1 cellular context compared by ENCODE assay signal in the genomic region with DNA sequence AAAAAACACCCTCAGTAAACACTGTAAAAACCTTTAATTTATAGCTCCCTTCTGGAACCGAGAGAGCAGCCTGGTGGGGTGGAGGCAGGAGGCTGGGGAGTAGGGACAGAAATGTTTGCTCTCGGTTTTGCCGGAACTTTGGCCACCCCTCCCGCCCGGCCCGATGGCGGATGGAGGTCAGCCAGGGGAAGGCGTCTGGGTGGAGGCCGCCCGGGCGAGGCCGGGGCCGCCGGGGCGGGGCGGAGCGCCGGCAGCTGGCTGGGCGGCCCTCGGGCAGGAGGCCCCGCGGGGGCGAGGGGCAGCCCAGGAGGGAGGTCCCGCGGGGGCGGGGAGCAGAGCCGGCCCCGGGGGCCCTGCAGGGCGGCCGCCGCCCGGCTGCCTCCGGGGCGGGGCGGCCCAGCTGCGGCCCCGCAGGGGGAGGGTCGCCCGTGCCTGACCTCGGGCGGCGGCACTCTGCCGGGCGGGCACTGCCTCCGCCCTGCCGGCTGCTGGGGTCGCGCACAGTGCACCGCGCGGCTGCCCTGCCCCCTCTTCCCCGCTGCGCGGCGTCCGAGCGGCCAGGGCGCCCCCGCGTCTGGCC.
A peak's percentile ranks its signal among the peaks of the same experiment; 100 is the strongest.
TF ChIP-seq lines count a peak whose summit lies in the region.

No MANE protein-coding gene starts in this region.

TF ChIP-seq in GM12878, 131 proteins besides CTCF, POLR2A, EP300 and RAD21 (continued from another document and continues in another):
- TF ChIP-seq, protein P1, sequence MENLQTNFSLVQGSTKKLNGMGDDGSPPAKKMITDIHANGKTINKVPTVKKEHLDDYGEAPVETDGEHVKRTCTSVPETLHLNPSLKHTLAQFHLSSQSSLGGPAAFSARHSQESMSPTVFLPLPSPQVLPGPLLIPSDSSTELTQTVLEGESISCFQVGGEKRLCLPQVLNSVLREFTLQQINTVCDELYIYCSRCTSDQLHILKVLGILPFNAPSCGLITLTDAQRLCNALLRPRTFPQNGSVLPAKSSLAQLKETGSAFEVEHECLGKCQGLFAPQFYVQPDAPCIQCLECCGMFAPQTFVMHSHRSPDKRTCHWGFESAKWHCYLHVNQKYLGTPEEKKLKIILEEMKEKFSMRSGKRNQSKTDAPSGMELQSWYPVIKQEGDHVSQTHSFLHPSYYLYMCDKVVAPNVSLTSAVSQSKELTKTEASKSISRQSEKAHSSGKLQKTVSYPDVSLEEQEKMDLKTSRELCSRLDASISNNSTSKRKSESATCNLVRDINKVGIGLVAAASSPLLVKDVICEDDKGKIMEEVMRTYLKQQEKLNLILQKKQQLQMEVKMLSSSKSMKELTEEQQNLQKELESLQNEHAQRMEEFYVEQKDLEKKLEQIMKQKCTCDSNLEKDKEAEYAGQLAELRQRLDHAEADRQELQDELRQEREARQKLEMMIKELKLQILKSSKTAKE (IDR thresholded peaks at IDR 0.05; ENCODE audit: low read depth, poor library complexity, severe bottlenecking) = no peak
- no peak for TF ChIP-seq POLR2AphosphoS2 (IDR thresholded peaks at IDR 0.05; ENCODE audit: low read depth, low read length)
- no peak for TF ChIP-seq TCF7 (IDR thresholded peaks at IDR 0.05; ENCODE audit: borderline replicate concordance)
- no peak for TF ChIP-seq NRF1 (conservative IDR thresholded peaks at IDR 0.05; ENCODE audit: low read depth, low read length)
- TF ChIP-seq BRCA1 (IDR thresholded peaks at IDR 0.05; ENCODE audit: low read depth, low read length) = no peak
- TF ChIP-seq ZNF622 (IDR thresholded peaks at IDR 0.05) = no peak
- TF ChIP-seq TARDBP (IDR thresholded peaks at IDR 0.05; ENCODE audit: borderline replicate concordance) = no peak; the same call in 1 of the 2 replicates
- no peak for TF ChIP-seq ZNF384 (IDR thresholded peaks at IDR 0.05; ENCODE audit: borderline replicate concordance, low read depth, low read length)
- TF ChIP-seq MTA3 (IDR thresholded peaks at IDR 0.05; ENCODE audit: borderline replicate concordance, low read length) = no peak; the same call in 1 of the 2 replicates
- TF ChIP-seq, protein P2, sequence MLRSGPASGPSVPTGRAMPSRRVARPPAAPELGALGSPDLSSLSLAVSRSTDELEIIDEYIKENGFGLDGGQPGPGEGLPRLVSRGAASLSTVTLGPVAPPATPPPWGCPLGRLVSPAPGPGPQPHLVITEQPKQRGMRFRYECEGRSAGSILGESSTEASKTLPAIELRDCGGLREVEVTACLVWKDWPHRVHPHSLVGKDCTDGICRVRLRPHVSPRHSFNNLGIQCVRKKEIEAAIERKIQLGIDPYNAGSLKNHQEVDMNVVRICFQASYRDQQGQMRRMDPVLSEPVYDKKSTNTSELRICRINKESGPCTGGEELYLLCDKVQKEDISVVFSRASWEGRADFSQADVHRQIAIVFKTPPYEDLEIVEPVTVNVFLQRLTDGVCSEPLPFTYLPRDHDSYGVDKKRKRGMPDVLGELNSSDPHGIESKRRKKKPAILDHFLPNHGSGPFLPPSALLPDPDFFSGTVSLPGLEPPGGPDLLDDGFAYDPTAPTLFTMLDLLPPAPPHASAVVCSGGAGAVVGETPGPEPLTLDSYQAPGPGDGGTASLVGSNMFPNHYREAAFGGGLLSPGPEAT (IDR thresholded peaks at IDR 0.05; ENCODE audit: low read depth) = peak; percentile 49; the same call in 1 of the 2 replicates
- TF ChIP-seq, protein P3, sequence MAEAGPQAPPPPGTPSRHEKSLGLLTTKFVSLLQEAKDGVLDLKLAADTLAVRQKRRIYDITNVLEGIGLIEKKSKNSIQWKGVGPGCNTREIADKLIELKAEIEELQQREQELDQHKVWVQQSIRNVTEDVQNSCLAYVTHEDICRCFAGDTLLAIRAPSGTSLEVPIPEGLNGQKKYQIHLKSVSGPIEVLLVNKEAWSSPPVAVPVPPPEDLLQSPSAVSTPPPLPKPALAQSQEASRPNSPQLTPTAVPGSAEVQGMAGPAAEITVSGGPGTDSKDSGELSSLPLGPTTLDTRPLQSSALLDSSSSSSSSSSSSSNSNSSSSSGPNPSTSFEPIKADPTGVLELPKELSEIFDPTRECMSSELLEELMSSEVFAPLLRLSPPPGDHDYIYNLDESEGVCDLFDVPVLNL (IDR thresholded peaks at IDR 0.05; ENCODE audit: low read depth, low read length) = no peak
- TF ChIP-seq, protein P4, sequence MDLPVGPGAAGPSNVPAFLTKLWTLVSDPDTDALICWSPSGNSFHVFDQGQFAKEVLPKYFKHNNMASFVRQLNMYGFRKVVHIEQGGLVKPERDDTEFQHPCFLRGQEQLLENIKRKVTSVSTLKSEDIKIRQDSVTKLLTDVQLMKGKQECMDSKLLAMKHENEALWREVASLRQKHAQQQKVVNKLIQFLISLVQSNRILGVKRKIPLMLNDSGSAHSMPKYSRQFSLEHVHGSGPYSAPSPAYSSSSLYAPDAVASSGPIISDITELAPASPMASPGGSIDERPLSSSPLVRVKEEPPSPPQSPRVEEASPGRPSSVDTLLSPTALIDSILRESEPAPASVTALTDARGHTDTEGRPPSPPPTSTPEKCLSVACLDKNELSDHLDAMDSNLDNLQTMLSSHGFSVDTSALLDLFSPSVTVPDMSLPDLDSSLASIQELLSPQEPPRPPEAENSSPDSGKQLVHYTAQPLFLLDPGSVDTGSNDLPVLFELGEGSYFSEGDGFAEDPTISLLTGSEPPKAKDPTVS (IDR thresholded peaks at IDR 0.05; ENCODE audit: low read depth, low read length) = no peak
- peak; percentile 52; the same call in 1 of the 2 replicates for TF ChIP-seq MEF2A (IDR thresholded peaks at IDR 0.05; ENCODE audit: insufficient read depth, low read depth, low read length)
- TF ChIP-seq ZSCAN29 (IDR thresholded peaks at IDR 0.05) = peak; percentile 73; the same call in 1 of the 2 replicates
- TF ChIP-seq, protein P5, sequence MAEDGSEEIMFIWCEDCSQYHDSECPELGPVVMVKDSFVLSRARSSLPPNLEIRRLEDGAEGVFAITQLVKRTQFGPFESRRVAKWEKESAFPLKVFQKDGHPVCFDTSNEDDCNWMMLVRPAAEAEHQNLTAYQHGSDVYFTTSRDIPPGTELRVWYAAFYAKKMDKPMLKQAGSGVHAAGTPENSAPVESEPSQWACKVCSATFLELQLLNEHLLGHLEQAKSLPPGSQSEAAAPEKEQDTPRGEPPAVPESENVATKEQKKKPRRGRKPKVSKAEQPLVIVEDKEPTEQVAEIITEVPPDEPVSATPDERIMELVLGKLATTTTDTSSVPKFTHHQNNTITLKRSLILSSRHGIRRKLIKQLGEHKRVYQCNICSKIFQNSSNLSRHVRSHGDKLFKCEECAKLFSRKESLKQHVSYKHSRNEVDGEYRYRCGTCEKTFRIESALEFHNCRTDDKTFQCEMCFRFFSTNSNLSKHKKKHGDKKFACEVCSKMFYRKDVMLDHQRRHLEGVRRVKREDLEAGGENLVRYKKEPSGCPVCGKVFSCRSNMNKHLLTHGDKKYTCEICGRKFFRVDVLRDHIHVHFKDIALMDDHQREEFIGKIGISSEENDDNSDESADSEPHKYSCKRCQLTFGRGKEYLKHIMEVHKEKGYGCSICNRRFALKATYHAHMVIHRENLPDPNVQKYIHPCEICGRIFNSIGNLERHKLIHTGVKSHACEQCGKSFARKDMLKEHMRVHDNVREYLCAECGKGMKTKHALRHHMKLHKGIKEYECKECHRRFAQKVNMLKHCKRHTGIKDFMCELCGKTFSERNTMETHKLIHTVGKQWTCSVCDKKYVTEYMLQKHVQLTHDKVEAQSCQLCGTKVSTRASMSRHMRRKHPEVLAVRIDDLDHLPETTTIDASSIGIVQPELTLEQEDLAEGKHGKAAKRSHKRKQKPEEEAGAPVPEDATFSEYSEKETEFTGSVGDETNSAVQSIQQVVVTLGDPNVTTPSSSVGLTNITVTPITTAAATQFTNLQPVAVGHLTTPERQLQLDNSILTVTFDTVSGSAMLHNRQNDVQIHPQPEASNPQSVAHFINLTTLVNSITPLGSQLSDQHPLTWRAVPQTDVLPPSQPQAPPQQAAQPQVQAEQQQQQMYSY (CRISPR knock-in tag; IDR thresholded peaks at IDR 0.05) = no peak
- TF ChIP-seq GABPA (IDR thresholded peaks at IDR 0.05; ENCODE audit: low read depth) = 0 out of 2 replicates have a peak, but pooled peaks have one; percentile 31
- no peak for TF ChIP-seq MEF2B (IDR thresholded peaks at IDR 0.05; ENCODE audit: partially characterized antibody, poor library complexity, severe bottlenecking)
- peak; percentile 41; the same call in 1 of the 2 replicates for TF ChIP-seq NR2C1 (IDR thresholded peaks at IDR 0.05)
- TF ChIP-seq HDGF (IDR thresholded peaks at IDR 0.05) = no peak
- no peak for TF ChIP-seq NFXL1 (IDR thresholded peaks at IDR 0.05; ENCODE audit: borderline replicate concordance)
- no peak for TF ChIP-seq SIN3A (IDR thresholded peaks at IDR 0.05; ENCODE audit: low read depth, low read length)
- TF ChIP-seq FOXM1 (IDR thresholded peaks at IDR 0.05; ENCODE audit: low read depth, low read length) = no peak
- TF ChIP-seq, protein P6, sequence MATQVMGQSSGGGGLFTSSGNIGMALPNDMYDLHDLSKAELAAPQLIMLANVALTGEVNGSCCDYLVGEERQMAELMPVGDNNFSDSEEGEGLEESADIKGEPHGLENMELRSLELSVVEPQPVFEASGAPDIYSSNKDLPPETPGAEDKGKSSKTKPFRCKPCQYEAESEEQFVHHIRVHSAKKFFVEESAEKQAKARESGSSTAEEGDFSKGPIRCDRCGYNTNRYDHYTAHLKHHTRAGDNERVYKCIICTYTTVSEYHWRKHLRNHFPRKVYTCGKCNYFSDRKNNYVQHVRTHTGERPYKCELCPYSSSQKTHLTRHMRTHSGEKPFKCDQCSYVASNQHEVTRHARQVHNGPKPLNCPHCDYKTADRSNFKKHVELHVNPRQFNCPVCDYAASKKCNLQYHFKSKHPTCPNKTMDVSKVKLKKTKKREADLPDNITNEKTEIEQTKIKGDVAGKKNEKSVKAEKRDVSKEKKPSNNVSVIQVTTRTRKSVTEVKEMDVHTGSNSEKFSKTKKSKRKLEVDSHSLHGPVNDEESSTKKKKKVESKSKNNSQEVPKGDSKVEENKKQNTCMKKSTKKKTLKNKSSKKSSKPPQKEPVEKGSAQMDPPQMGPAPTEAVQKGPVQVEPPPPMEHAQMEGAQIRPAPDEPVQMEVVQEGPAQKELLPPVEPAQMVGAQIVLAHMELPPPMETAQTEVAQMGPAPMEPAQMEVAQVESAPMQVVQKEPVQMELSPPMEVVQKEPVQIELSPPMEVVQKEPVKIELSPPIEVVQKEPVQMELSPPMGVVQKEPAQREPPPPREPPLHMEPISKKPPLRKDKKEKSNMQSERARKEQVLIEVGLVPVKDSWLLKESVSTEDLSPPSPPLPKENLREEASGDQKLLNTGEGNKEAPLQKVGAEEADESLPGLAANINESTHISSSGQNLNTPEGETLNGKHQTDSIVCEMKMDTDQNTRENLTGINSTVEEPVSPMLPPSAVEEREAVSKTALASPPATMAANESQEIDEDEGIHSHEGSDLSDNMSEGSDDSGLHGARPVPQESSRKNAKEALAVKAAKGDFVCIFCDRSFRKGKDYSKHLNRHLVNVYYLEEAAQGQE (IDR thresholded peaks at IDR 0.05; ENCODE audit: low read depth, low read length) = no peak
- TF ChIP-seq, protein P7, sequence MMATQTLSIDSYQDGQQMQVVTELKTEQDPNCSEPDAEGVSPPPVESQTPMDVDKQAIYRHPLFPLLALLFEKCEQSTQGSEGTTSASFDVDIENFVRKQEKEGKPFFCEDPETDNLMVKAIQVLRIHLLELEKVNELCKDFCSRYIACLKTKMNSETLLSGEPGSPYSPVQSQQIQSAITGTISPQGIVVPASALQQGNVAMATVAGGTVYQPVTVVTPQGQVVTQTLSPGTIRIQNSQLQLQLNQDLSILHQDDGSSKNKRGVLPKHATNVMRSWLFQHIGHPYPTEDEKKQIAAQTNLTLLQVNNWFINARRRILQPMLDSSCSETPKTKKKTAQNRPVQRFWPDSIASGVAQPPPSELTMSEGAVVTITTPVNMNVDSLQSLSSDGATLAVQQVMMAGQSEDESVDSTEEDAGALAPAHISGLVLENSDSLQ (IDR thresholded peaks at IDR 0.05) = no peak; the same call in 1 of the 2 replicates
- peak; percentile 52; the same call in 1 of the 2 replicates for TF ChIP-seq BCL11A (IDR thresholded peaks at IDR 0.05; ENCODE audit: low read depth, low read length)
- TF ChIP-seq, protein P8, sequence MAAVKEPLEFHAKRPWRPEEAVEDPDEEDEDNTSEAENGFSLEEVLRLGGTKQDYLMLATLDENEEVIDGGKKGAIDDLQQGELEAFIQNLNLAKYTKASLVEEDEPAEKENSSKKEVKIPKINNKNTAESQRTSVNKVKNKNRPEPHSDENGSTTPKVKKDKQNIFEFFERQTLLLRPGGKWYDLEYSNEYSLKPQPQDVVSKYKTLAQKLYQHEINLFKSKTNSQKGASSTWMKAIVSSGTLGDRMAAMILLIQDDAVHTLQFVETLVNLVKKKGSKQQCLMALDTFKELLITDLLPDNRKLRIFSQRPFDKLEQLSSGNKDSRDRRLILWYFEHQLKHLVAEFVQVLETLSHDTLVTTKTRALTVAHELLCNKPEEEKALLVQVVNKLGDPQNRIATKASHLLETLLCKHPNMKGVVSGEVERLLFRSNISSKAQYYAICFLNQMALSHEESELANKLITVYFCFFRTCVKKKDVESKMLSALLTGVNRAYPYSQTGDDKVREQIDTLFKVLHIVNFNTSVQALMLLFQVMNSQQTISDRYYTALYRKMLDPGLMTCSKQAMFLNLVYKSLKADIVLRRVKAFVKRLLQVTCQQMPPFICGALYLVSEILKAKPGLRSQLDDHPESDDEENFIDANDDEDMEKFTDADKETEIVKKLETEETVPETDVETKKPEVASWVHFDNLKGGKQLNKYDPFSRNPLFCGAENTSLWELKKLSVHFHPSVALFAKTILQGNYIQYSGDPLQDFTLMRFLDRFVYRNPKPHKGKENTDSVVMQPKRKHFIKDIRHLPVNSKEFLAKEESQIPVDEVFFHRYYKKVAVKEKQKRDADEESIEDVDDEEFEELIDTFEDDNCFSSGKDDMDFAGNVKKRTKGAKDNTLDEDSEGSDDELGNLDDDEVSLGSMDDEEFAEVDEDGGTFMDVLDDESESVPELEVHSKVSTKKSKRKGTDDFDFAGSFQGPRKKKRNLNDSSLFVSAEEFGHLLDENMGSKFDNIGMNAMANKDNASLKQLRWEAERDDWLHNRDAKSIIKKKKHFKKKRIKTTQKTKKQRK (IDR thresholded peaks at IDR 0.05; ENCODE audit: low read depth, low read length) = no peak
- no peak for TF ChIP-seq WRNIP1 (IDR thresholded peaks at IDR 0.05; ENCODE audit: borderline replicate concordance, low read depth, low read length)
- TF ChIP-seq FOXK2 (IDR thresholded peaks at IDR 0.05) = no peak
- TF ChIP-seq TAF1 (IDR thresholded peaks at IDR 0.05; ENCODE audit: borderline replicate concordance, low read depth, low read length) = peak; percentile 43; the same call in 1 of the 2 replicates
- no peak for TF ChIP-seq RAD51 (IDR thresholded peaks at IDR 0.05)
- TF ChIP-seq CBX5 (IDR thresholded peaks at IDR 0.05; ENCODE audit: low read depth) = no peak
- no peak for TF ChIP-seq IRF4 (IDR thresholded peaks at IDR 0.05; ENCODE audit: low read depth, low read length)
